14 cellular contexts compared by ENCODE assay signal in genomic region chr3:182632077-182632393, GRCh38.
"Had no signal": no experiment of that assay in that cellular context is flagged by ENCODE, and none has a peak within 500 bp of the region (broad histone marks: within the 10 kb centered on the region; RNA-seq: fewer than 3 reads in every experiment).

No MANE protein-coding gene starts in this region.

- H3K27me3 ChIP-seq: gastrocnemius medialis, right atrium auricular region, sigmoid colon, thyroid gland, uterus had no signal

- H3K9me3 ChIP-seq: gastrocnemius medialis, mucosa of descending colon, right atrium auricular region, sigmoid colon, thyroid gland, uterus had no signal

- H3K4me1 ChIP-seq: gastrocnemius medialis, right atrium auricular region, sigmoid colon, thyroid gland, uterus had no signal

- DNase-seq: effector memory CD4-positive, alpha-beta T cell; gastrocnemius medialis; kidney; left cardiac atrium; left ventricle myocardium superior; mucosa of descending colon; naive thymus-derived CD8-positive, alpha-beta T cell; sigmoid colon; stimulated activated naive CD4-positive, alpha-beta T cell treated with Interleukin-2 at 50 U/mL for 16 hours; thyroid gland; uterus had no signal

- H3K4me3 ChIP-seq: gastrocnemius medialis, mucosa of descending colon, right atrium auricular region, sigmoid colon, skin epidermis, thyroid gland, uterus had no signal

- FAIRE-seq: endometrium, kidney had no signal

- H3K36me3 ChIP-seq: gastrocnemius medialis, right atrium auricular region, sigmoid colon, thyroid gland, uterus had no signal

- H3K27ac ChIP-seq: gastrocnemius medialis, right atrium auricular region, sigmoid colon, thyroid gland, uterus had no signal

- ATAC-seq: gastrocnemius medialis; left cardiac atrium; left ventricle myocardium superior; naive thymus-derived CD8-positive, alpha-beta T cell had no signal
